ENCODE assay signal across 8 cellular contexts in the genomic region with DNA sequence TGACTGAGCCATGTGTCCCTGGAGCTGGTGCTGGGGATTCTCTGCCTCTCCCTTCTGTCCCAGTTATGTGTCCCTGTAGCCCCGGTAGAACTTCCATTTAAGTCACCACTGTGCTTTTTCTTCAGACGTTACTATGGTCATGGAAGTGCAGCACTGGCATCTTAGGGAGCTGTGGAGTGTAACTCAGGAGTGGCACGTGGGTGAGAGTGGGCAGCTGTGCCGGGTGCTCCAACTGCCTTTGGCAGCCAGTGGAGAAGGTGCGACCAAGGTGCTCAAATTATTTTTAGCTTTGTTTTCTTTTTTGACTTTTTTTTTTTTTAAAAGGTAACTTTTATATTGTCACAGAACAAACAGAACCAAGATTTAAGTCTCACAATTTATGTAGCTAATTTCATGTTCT.
"Had no signal": no experiment of that assay in that cellular context is flagged by ENCODE, and none has a peak within 500 bp of the region (broad histone marks: within the 10 kb centered on the region; RNA-seq: fewer than 3 reads in every experiment).

No MANE protein-coding gene starts in this region.

- H3K4me1 Mint-ChIP-seq: IgD-negative memory B cell had no signal

- H3K27ac ChIP-seq: GM23248 had no signal

- H3K36me3 ChIP-seq: HAP-1 had no signal

- DNase-seq: GM23248, GOT3, H7, HFFc6 had no signal

- H3K27ac Mint-ChIP-seq: HFFc6, IgD-negative memory B cell had no signal

- H3K9me3 Mint-ChIP-seq: HFFc6 had no signal

- H3K4me1 ChIP-seq: HAP-1 had no signal

- H3K4me3 Mint-ChIP-seq: HFFc6 had no signal

- H3K9me3 ChIP-seq: HAP-1 had no signal

- H3K4me3 ChIP-seq: GM23248, HAP-1 had no signal

- H3K27me3 Mint-ChIP-seq: IgD-negative memory B cell had no signal

- ATAC-seq: HCT116, HepG2 had no signal
